In the genomic region with DNA sequence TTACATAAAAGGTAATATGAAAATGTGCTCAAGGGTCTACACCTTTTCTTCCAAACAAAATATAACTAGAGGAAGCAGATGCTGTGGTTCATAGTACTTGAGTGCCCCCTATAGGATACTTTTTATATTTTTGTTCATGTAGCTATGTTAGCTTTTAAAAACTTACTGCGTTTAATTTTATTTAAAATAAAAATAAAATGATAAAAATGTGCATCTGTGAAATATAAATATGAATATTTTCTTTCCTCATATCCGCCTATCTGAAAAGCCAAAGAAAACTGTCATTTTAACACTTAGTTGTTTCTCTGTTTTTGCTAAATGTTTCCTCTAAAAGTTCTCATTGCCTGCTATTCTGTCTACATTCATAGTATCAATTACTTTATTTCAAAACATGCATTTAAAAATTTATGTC, we compare ENCODE assay signal across 9 cellular contexts. TPM values are rescaled to one million over a fixed set of nuclear protein-coding genes. Genes with fewer than 3 reads are reported as not detected.
DNase-seq lines count a peak whose midpoint lies in the region; ATAC-seq, FAIRE-seq and TF ChIP-seq lines count a peak whose summit lies in the region.
"Had no signal": no experiment of that assay in that cellular context is flagged by ENCODE, and none has a peak within 500 bp of the region (broad histone marks: within the 10 kb centered on the region; RNA-seq: fewer than 3 reads in every experiment).

No MANE protein-coding gene starts in this region.

- no peak overlapping the region for H3K23ac ChIP-seq in mesendoderm (ENCODE audit: low read length)

- H2BK120ac ChIP-seq in mesendoderm (ENCODE audit: low read depth, low read length), result no peak overlapping the region

- in situ Hi-C loops in astrocyte of the spinal cord (cut with HindIII; ENCODE audit: low sequenced_read_pairs), result no loop called here

- TF ChIP-seq CTCF in astrocyte of the spinal cord (IDR thresholded peaks at IDR 0.05; ENCODE audit: low read depth, low read length), result peak; percentile 47

- no peak overlapping the region for H3K4ac ChIP-seq in mesendoderm (ENCODE audit: low read depth, low read length)

- H2BK15ac ChIP-seq in mesendoderm (replicated peaks; ENCODE audit: low read depth), result no peak overlapping the region

- H3K9ac ChIP-seq in mesendoderm (ENCODE audit: low read length), result no peak overlapping the region

- no peak overlapping the region for H2BK5ac ChIP-seq in mesendoderm (ENCODE audit: low read length)

- H3K27ac ChIP-seq in mesendoderm (ENCODE audit: low read depth, low read length), result no peak overlapping the region

- H4K5ac ChIP-seq in mesendoderm (ENCODE audit: low read length), result no peak overlapping the region

- H3K79me2 ChIP-seq in mesendoderm (ENCODE audit: control insufficient read depth, insufficient read depth, low read length), result no peaks in the 10 kb centered on the region

- no peak overlapping the region for H4K8ac ChIP-seq in mesendoderm (ENCODE audit: low read depth, low read length)

- no peaks in the 10 kb centered on the region for H3K36me3 ChIP-seq in mesendoderm (ENCODE audit: control insufficient read depth, insufficient read depth, low read length)

- no peaks in the 10 kb centered on the region for H3K79me1 ChIP-seq in mesendoderm (ENCODE audit: low read length)

- WGBS in mesendoderm (ENCODE audit: extremely low coverage, insufficient coverage, low lambda C conversion rate), result 83% methylated on average over 1 of the region's 2 CpGs

- H3K56ac ChIP-seq in mesendoderm (ENCODE audit: low read length), result no peak overlapping the region

- H3K4me1 ChIP-seq in mesendoderm (ENCODE audit: control insufficient read depth, low read depth, low read length), result no peaks in the 10 kb centered on the region

- intact Hi-C loops in left ventricle myocardium superior (cut with micrococcal nuclease), result no loop called here

- no peak overlapping the region for H3K4me2 ChIP-seq in mesendoderm (ENCODE audit: low read length)

- peak; percentile 96 for FAIRE-seq in A204.1 (lab: Jason Lieb, UNC)
- FAIRE-seq: GM18507 had no signal

- no peak overlapping the region for H2AK5ac ChIP-seq in mesendoderm (ENCODE audit: low read length)

- H3K4me3 ChIP-seq in astrocyte of the spinal cord (ENCODE audit: low read depth, low read length), result no peak overlapping the region
- H3K4me3 ChIP-seq in mesendoderm (ENCODE audit: low read length), result no peak overlapping the region

- H3K27me3 ChIP-seq in mesendoderm (ENCODE audit: insufficient read depth, low read length, poor library complexity), result no peaks in the 10 kb centered on the region

- no peak overlapping the region for H3K18ac ChIP-seq in mesendoderm (ENCODE audit: low read length)

- ATAC-seq in GM18519 (IDR thresholded peaks at IDR 0.05; ENCODE audit: low FRiP score, unreplicated experiment) (peak; percentile 70), GM19455 (IDR thresholded peaks at IDR 0.05; ENCODE audit: unreplicated experiment) (no peak), left ventricle myocardium superior (no peak)

- DNase-seq in NCI-H1694 (lab: John Stamatoyannopoulos, UW) (peak; percentile 64), astrocyte of the spinal cord (ENCODE audit: low read depth, low spot score) (peak; percentile 61), mesendoderm (peak; percentile 31), germinal center (ENCODE audit: low spot score) (no peak), left ventricle myocardium superior (no peak)

RNA-seq across cellular contexts. Expression of a gene that starts 9.6 kb away (rescaled TPM):
- polyA plus RNA-seq in mesendoderm (2013, experiment 1 of 2), result 0.21 TPM
- 0.21 TPM for polyA plus RNA-seq in mesendoderm (2013, experiment 2 of 2)
- 0.02 TPM for total RNA-seq in left ventricle myocardium superior

Comparison
In these comparisons a context has a peak if more than half of its experiments do, and no peak if none do; other contexts are left out.
1. DNase-seq: peak in NCI-H1694 (single experiment), astrocyte of the spinal cord (single experiment) and mesendoderm (single experiment); none in germinal center (single experiment) and left ventricle myocardium superior (single experiment).